ENCODE assay signal across 19 cellular contexts in genomic region chr20:9629821-9630220, GRCh38.
"Had no signal": no experiment of that assay in that cellular context is flagged by ENCODE, and none has a peak within 500 bp of the region (broad histone marks: within the 10 kb centered on the region; RNA-seq: fewer than 3 reads in every experiment).

No MANE protein-coding gene starts in this region.

- H3K27ac ChIP-seq: coronary artery, epithelial cell of prostate, esophagus muscularis mucosa, gastrocnemius medialis, testis, transverse colon had no signal

- H3K4me1 ChIP-seq: esophagus muscularis mucosa, gastrocnemius medialis, testis, transverse colon had no signal

- H3K4me3 ChIP-seq: coronary artery, esophagus muscularis mucosa, gastrocnemius medialis, mucosa of descending colon, testis, transverse colon had no signal

- H3K4me1 Mint-ChIP-seq: naive thymus-derived CD8-positive, alpha-beta T cell; stimulated activated effector memory CD8-positive, alpha-beta T cell treated with anti-CD3 and anti-CD28 coated beads, Interleukin-12 subunit alpha, Interleukin-12 subunit beta, amount 100 ng/mL, for 72 hours had no signal

- H3K9me3 Mint-ChIP-seq: effector memory CD8-positive, alpha-beta T cell; stimulated activated naive CD8-positive, alpha-beta T cell treated with anti-CD3 and anti-CD28 coated beads, Interleukin-15, Interleukin-2, amounts not matched to agents 100 ng/mL and 50 ng/mL, for 24 hours had no signal

- DNase-seq: effector memory CD8-positive, alpha-beta T cell; gastrocnemius medialis; glutamatergic neuron; islet precursor cell; mammary epithelial cell; mucosa of descending colon; naive thymus-derived CD8-positive, alpha-beta T cell; right cardiac atrium; small intestine; stimulated activated CD4-positive, alpha-beta T cell treated with anti-CD3 and anti-CD28 coated beads, Interleukin-2, amount 100 ng/mL, for 48 hours; stimulated activated CD8-positive, alpha-beta memory T cell treated with anti-CD3 and anti-CD28 coated beads, Interleukin-4, amount 100 ng/mL, for 48 hours; testis; transverse colon had no signal

- H3K9me3 ChIP-seq: esophagus muscularis mucosa, gastrocnemius medialis, mucosa of descending colon, testis, transverse colon had no signal

- ATAC-seq: effector memory CD8-positive, alpha-beta T cell; gastrocnemius medialis; left lobe of liver; mucosa of descending colon; naive thymus-derived CD8-positive, alpha-beta T cell; right cardiac atrium; stimulated activated effector memory CD8-positive, alpha-beta T cell treated with anti-CD3 and anti-CD28 coated beads, Interleukin-12 subunit alpha, Interleukin-12 subunit beta, amount 100 ng/mL, for 72 hours had no signal

- H3K27ac Mint-ChIP-seq: effector memory CD8-positive, alpha-beta T cell; naive thymus-derived CD8-positive, alpha-beta T cell; stimulated activated effector memory CD8-positive, alpha-beta T cell treated with anti-CD3 and anti-CD28 coated beads, Interleukin-12 subunit alpha, Interleukin-12 subunit beta, amount 100 ng/mL, for 72 hours; stimulated activated naive CD8-positive, alpha-beta T cell treated with anti-CD3 and anti-CD28 coated beads, Interleukin-15, Interleukin-2, amounts not matched to agents 100 ng/mL and 50 ng/mL, for 24 hours had no signal

- H3K4me3 Mint-ChIP-seq: effector memory CD8-positive, alpha-beta T cell; naive thymus-derived CD8-positive, alpha-beta T cell; stimulated activated effector memory CD8-positive, alpha-beta T cell treated with anti-CD3 and anti-CD28 coated beads, Interleukin-12 subunit alpha, Interleukin-12 subunit beta, amount 100 ng/mL, for 72 hours; stimulated activated naive CD8-positive, alpha-beta T cell treated with anti-CD3 and anti-CD28 coated beads, Interleukin-15, Interleukin-2, amounts not matched to agents 100 ng/mL and 50 ng/mL, for 24 hours had no signal

- H3K36me3 Mint-ChIP-seq: naive thymus-derived CD8-positive, alpha-beta T cell; stimulated activated effector memory CD8-positive, alpha-beta T cell treated with anti-CD3 and anti-CD28 coated beads, Interleukin-12 subunit alpha, Interleukin-12 subunit beta, amount 100 ng/mL, for 72 hours had no signal

- H3K36me3 ChIP-seq: esophagus muscularis mucosa, gastrocnemius medialis, transverse colon had no signal
